ENCODE assay signal across 9 cellular contexts in the genomic region with DNA sequence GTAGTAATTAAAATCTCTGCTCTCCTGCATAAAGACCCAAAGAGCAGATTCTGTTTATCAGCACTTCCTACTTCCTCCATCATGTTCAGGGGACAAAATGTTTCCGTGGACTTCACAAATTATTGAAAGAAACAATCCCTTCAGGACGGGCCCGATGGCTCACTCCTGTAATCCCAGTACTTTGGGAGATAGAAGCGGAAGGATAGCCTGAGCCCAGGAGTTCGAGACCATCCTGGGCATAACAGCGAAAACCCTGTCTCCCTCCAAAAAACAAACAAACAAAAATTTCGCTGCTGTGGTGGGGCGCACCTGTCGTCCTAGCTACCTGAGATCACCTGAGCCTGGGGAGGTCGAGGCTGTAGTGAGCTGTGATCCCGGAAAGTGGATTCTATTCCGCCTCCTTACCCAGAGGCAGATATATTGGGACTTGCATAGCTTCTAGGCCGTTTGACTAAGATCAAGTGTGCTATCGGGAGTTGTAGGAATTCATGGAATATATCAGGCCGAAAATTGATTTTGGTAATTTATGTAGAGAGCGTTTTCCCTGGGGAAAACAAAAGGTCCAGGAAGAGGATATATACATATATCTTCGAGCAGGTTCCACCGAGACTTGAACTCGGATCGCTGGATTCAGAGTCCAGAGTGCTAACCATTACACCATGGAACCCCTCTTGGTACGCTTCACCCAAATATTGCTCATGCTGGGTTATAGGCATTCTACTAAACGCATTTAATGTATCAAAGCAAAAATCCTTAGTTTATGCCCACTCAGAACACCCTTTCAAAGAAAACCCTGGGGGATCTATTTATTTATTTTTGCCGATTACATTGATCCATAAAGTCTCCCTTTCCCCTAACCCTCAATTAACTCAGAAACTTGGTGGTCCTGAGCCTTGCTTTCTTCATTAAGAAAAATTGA.
A peak's percentile ranks its signal among the peaks of the same experiment; 100 is the strongest.
DNase-seq lines count a peak whose midpoint lies in the region; ATAC-seq and TF ChIP-seq lines count a peak whose summit lies in the region.
"Had no signal": no experiment of that assay in that cellular context is flagged by ENCODE, and none has a peak within 500 bp of the region (broad histone marks: within the 10 kb centered on the region; RNA-seq: fewer than 3 reads in every experiment).

No MANE protein-coding gene starts in this region.

- H3K27ac ChIP-seq in testis, result no peak overlapping the region
- H3K27ac ChIP-seq in esophagus muscularis mucosa (replicated peaks in 1 of 4), result no peak overlapping the region

- no peaks in the 10 kb centered on the region for H3K36me3 ChIP-seq in testis (ENCODE audit: low read depth, missing control alignments)
- H3K36me3 ChIP-seq in esophagus muscularis mucosa, result no peaks in the 10 kb centered on the region

- POLR2A ChIA-PET in WTC11 (lab: Charles Lee), result no interaction called here

- no peaks in the 10 kb centered on the region for H3K36me3 Mint-ChIP-seq in WTC11

- H3K27me3 ChIP-seq in testis, result no peaks in the 10 kb centered on the region
- H3K27me3 ChIP-seq in esophagus muscularis mucosa, result peaks cover 0 to 95% (median 50%) of the 10 kb centered on the region in 4 donors

- H3K27ac Mint-ChIP-seq in WTC11, result 0 out of 2 replicates have a peak overlapping the region, but pooled peaks have one; percentile 32
- H3K27ac Mint-ChIP-seq: activated B cell treated with CpG ODN at 0.5 μM for 24 hours had no signal

- 14 to 17% methylated on average over 23 of the region's 23 CpGs for WGBS in testis, 2 donors
- 17% methylated on average over 23 of the region's 23 CpGs for WGBS in esophagus muscularis mucosa

- no peaks in the 10 kb centered on the region for H3K4me1 ChIP-seq in testis
- H3K4me1 ChIP-seq in esophagus muscularis mucosa, result peaks cover 0 to 15% (median 7%) of the 10 kb centered on the region in 4 donors

- H3K4me3 ChIP-seq in LNCaP clone FGC (ENCODE audit: low read depth, low read length), result peak overlapping the region; percentile 46
- no peak overlapping the region for H3K4me3 ChIP-seq in testis
- no peak overlapping the region for H3K4me3 ChIP-seq in esophagus muscularis mucosa

- TF ChIP-seq POLR2A in testis (IDR thresholded peaks at IDR 0.05) (no peak), esophagus muscularis mucosa (IDR thresholded peaks at IDR 0.05; ENCODE audit: low read depth) (no peak)

- TF ChIP-seq EP300 in esophagus muscularis mucosa (IDR thresholded peaks at IDR 0.05), result no peak

- H3K9me3 ChIP-seq in testis, result no peaks in the 10 kb centered on the region
- H3K9me3 ChIP-seq in esophagus muscularis mucosa, result no peaks in the 10 kb centered on the region

- CTCF ChIA-PET in WTC11 (lab: Charles Lee), result interaction anchor here (0.7 to 1.1 kb wide), 3 partner anchors 29 to 62 kb away, joined by 3 to 4 read pairs (median 3); no protein-coding TSS in a partner anchor

- no peaks in the 10 kb centered on the region for H3K9me3 Mint-ChIP-seq in WTC11

- TF ChIP-seq CTCF in GM10266 (IDR thresholded peaks at IDR 0.05; ENCODE audit: control insufficient read depth, insufficient read depth, low read depth, missing control alignments) (no peak), LNCaP clone FGC (IDR thresholded peaks at IDR 0.05; ENCODE audit: control insufficient read depth, extremely low read depth, insufficient read depth) (no peak), WTC11 (IDR thresholded peaks at IDR 0.05) (no peak), testis (IDR thresholded peaks at IDR 0.05) (no peak), esophagus muscularis mucosa (IDR thresholded peaks at IDR 0.05) (no peak)

- ATAC-seq in WTC11, result peak; percentile 66
- no peak for ATAC-seq in GM18867 (IDR thresholded peaks at IDR 0.05; ENCODE audit: unreplicated experiment)

- H3K27me3 Mint-ChIP-seq in WTC11 (ENCODE audit: low read depth), result peaks cover 25% of the 10 kb centered on the region

- peaks cover 18% of the 10 kb centered on the region for H3K4me1 Mint-ChIP-seq in WTC11

- DNase-seq in GM10266 (ENCODE audit: extremely low spot score) (peak; percentile 20), LNCaP clone FGC (ENCODE audit: low read depth) (peak; percentile 33), WTC11 (ENCODE audit: low spot score) (peak; percentile 69), inferior parietal cortex (ENCODE audit: extremely low spot score) (peak; percentile 18), testis (no peak), esophagus muscularis mucosa (ENCODE audit: extremely low spot score) (no peak), C1 segment of cervical spinal cord (lab: John Stamatoyannopoulos, UW) (no peak)
- DNase-seq: activated B cell treated with CpG ODN at 0.5 μM for 24 hours had no signal

- intact Hi-C loops in testis (cut with DNase I; ENCODE audit: low total_unique reads), result no loop called here
- intact Hi-C loops in esophagus muscularis mucosa (cut with DNase I), result no loop called here

- peak overlapping the region; percentile 89 for H3K4me3 Mint-ChIP-seq in WTC11
- H3K4me3 Mint-ChIP-seq: activated B cell treated with CpG ODN at 0.5 μM for 24 hours had no signal

TF ChIP-seq in WTC11, 78 proteins besides CTCF, POLR2A, EP300 and RAD21:
- TF ChIP-seq SP1 (CRISPR knock-in tag; conservative IDR thresholded peaks at IDR 0.05), result peak; percentile 36; the same call in 1 of the 2 replicates
- TF ChIP-seq, protein P1, sequence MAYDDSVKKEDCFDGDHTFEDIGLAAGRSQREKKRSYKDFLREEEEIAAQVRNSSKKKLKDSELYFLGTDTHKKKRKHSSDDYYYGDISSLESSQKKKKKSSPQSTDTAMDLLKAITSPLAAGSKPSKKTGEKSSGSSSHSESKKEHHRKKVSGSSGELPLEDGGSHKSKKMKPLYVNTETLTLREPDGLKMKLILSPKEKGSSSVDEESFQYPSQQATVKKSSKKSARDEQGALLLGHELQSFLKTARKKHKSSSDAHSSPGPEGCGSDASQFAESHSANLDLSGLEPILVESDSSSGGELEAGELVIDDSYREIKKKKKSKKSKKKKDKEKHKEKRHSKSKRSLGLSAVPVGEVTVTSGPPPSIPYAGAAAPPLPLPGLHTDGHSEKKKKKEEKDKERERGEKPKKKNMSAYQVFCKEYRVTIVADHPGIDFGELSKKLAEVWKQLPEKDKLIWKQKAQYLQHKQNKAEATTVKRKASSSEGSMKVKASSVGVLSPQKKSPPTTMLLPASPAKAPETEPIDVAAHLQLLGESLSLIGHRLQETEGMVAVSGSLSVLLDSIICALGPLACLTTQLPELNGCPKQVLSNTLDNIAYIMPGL (CRISPR knock-in tag; IDR thresholded peaks at IDR 0.05), result peak; percentile 69; the same call in 1 of the 2 replicates
- TF ChIP-seq, protein P2, sequence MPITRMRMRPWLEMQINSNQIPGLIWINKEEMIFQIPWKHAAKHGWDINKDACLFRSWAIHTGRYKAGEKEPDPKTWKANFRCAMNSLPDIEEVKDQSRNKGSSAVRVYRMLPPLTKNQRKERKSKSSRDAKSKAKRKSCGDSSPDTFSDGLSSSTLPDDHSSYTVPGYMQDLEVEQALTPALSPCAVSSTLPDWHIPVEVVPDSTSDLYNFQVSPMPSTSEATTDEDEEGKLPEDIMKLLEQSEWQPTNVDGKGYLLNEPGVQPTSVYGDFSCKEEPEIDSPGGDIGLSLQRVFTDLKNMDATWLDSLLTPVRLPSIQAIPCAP (CRISPR knock-in tag; IDR thresholded peaks at IDR 0.05), result no peak

Comparison
In these comparisons a context has a peak if more than half of its experiments do, and no peak if none do; other contexts are left out.
1. DNase-seq: peak in GM10266 (single experiment), LNCaP clone FGC (single experiment), WTC11 (single experiment) and inferior parietal cortex (single experiment); none in testis (single experiment), esophagus muscularis mucosa (single experiment) and C1 segment of cervical spinal cord (0 of 14).